Comparison of ENCODE assay signal across 9 cellular contexts in genomic region chr2:51706220-51706619, GRCh38.
"Had no signal": no experiment of that assay in that cellular context is flagged by ENCODE, and none has a peak within 500 bp of the region (broad histone marks: within the 10 kb centered on the region; RNA-seq: fewer than 3 reads in every experiment).

No MANE protein-coding gene starts in this region.

- H3K4me3 ChIP-seq: ascending aorta, stomach, thoracic aorta had no signal

- H3K36me3 ChIP-seq: ascending aorta, stomach, thoracic aorta had no signal

- DNase-seq: activated CD4-positive, alpha-beta T cell treated with anti-CD3 and anti-CD28 coated beads for 48 hours; activated naive CD4-positive, alpha-beta T cell treated with Interleukin-2 at 50 U/mL for 16 hours; activated naive CD8-positive, alpha-beta T cell treated with anti-CD3 and anti-CD28 coated beads, Interleukin-2, amount 50 U/mL, for 24 hours; foreskin keratinocyte; stimulated activated CD4-positive, alpha-beta T cell treated with anti-CD3 and anti-CD28 coated beads, Interleukin-15, amount 100 ng/mL, for 24 hours; stimulated activated CD4-positive, alpha-beta T cell treated with anti-CD3 and anti-CD28 coated beads, Interleukin-4, amount 100 ng/mL, for 4 hours; stomach had no signal

- H3K27me3 ChIP-seq: ascending aorta, foreskin keratinocyte, stomach had no signal

- H3K9me3 ChIP-seq: ascending aorta, stomach, thoracic aorta had no signal

- H3K4me1 ChIP-seq: ascending aorta, foreskin keratinocyte, stomach had no signal

- H3K27ac ChIP-seq: ascending aorta, foreskin keratinocyte, stomach, thoracic aorta had no signal
